ENCODE assay signal across 11 cellular contexts in the genomic region with DNA sequence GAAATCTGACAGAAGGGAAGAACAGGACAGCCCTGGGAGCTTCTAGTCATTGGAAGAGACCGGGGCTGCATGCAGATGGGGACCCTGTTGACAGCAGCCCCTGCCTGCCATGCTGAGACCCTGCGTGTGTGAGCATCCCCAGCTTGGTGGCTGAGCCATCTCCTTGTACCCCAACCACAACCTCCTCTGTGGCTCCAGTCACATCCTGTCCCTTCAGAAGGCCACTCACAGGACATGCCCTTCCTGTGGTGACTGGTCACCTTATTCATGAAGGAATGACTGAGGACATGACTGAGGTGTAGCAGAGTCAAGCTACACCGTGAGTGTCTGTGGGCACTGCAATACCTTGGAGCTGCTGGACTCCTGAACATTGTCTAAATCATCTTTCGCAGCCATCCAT.
A peak's percentile ranks its signal among the peaks of the same experiment; 100 is the strongest.
DNase-seq lines count a peak whose midpoint lies in the region; ATAC-seq and TF ChIP-seq lines count a peak whose summit lies in the region.
"Had no signal": no experiment of that assay in that cellular context is flagged by ENCODE, and none has a peak within 500 bp of the region (broad histone marks: within the 10 kb centered on the region; RNA-seq: fewer than 3 reads in every experiment).

No MANE protein-coding gene starts in this region.

- POLR2A ChIA-PET in CD4-positive, alpha-beta memory T cell (lab: Charles Lee; ENCODE audit: partially characterized antibody), result interaction anchor here (3.3 to 7.6 kb wide), 2 partner anchors 14 kb away, joined by 19 to 57 read pairs; no protein-coding TSS in a partner anchor

- ATAC-seq in activated T-helper 17 cell treated with anti-CD3 and anti-CD28 coated beads, Interleukin-2, amount 50 U/mL, for 72 hours (replicated peaks), result peak; percentile 53
- ATAC-seq in right lobe of liver (no peak), HG02610 (IDR thresholded peaks at IDR 0.05; ENCODE audit: unreplicated experiment) (no peak), left colon (no peak)

- H3K27ac Mint-ChIP-seq in CD4-positive, alpha-beta memory T cell, result peak overlapping the region in 4 of 7 donors; percentile 29 to 87 (median 40)
- H3K27ac Mint-ChIP-seq in activated T-helper 17 cell treated with anti-CD3 and anti-CD28 coated beads, Interleukin-2, amount 50 U/mL, for 72 hours, result no peak overlapping the region
- H3K27ac Mint-ChIP-seq: B cell had no signal

- peaks cover 0 to 3% of the 10 kb centered on the region in 2 donors for H3K36me3 Mint-ChIP-seq in CD4-positive, alpha-beta memory T cell
- no peaks in the 10 kb centered on the region for H3K36me3 Mint-ChIP-seq in activated T-helper 17 cell treated with anti-CD3 and anti-CD28 coated beads, Interleukin-2, amount 50 U/mL, for 72 hours (ENCODE audit: low read depth)

- H3K27ac ChIP-seq in CD4-positive, alpha-beta memory T cell (ENCODE audit: low read depth, low read length), result no peak overlapping the region
- peak overlapping the region; percentile 72 for H3K27ac ChIP-seq in HUES6 (ENCODE audit: low read depth, low read length)
- peak overlapping the region in 2 of 3 donors; percentile 9 to 90 for H3K27ac ChIP-seq in right lobe of liver
- H3K27ac ChIP-seq: testis had no signal

- peak overlapping the region in 3 of 8 donors; percentile 21 to 70 (median 48) for H3K4me3 Mint-ChIP-seq in CD4-positive, alpha-beta memory T cell
- H3K4me3 Mint-ChIP-seq in activated T-helper 17 cell treated with anti-CD3 and anti-CD28 coated beads, Interleukin-2, amount 50 U/mL, for 72 hours, result no peak overlapping the region
- H3K4me3 Mint-ChIP-seq: B cell had no signal

- CTCF ChIA-PET in CD4-positive, alpha-beta memory T cell (lab: Charles Lee; ENCODE audit: partially characterized antibody), result interaction anchor here (1.1 to 2.0 kb wide), 3 partner anchors 11 to 16 kb away, joined by 3 to 5 read pairs (median 3); no protein-coding TSS in a partner anchor

- TF ChIP-seq POLR2A in right lobe of liver (IDR thresholded peaks at IDR 0.05), result no peak

- H3K9ac ChIP-seq in HUES6 (ENCODE audit: low read length), result peak overlapping the region; percentile 10

- peaks cover 0 to 2% (median 0%) of the 10 kb centered on the region in 8 donors for H3K9me3 Mint-ChIP-seq in CD4-positive, alpha-beta memory T cell
- H3K9me3 Mint-ChIP-seq in activated T-helper 17 cell treated with anti-CD3 and anti-CD28 coated beads, Interleukin-2, amount 50 U/mL, for 72 hours, result no peaks in the 10 kb centered on the region

- H3K9me3 ChIP-seq in CD4-positive, alpha-beta memory T cell (ENCODE audit: control insufficient read depth in 1 of 2, low read length in 2 of 2), result no peaks in the 10 kb centered on the region
- H3K9me3 ChIP-seq in HUES6 (ENCODE audit: control insufficient read depth, insufficient read depth, low read depth, low read length), result no peaks in the 10 kb centered on the region
- no peaks in the 10 kb centered on the region for H3K9me3 ChIP-seq in right lobe of liver
- H3K9me3 ChIP-seq: testis had no signal

- 76% methylated on average over 2 of the region's 4 CpGs for WGBS in right lobe of liver (ENCODE audit: insufficient coverage, low coverage, low lambda C conversion rate, missing lambda C conversion rate)

- no peak for DNase-seq in CD4-positive, alpha-beta memory T cell
- DNase-seq in right lobe of liver (no peak), NCI-H1092 (lab: John Stamatoyannopoulos, UW) (no peak), HPDE6-E6E7 (ENCODE audit: extremely low spot score) (no peak), left colon (no peak)
- DNase-seq: erythroblast, testis had no signal

- H3K36me3 ChIP-seq in CD4-positive, alpha-beta memory T cell (ENCODE audit: insufficient read depth, low read length), result no peaks in the 10 kb centered on the region
- no peaks in the 10 kb centered on the region for H3K36me3 ChIP-seq in HUES6 (ENCODE audit: control insufficient read depth, insufficient read depth, low read length)
- H3K36me3 ChIP-seq in right lobe of liver, result no peaks in the 10 kb centered on the region

- H3K4me3 ChIP-seq in CD4-positive, alpha-beta memory T cell (ENCODE audit: low read length in 2 of 2), result no peak overlapping the region
- H3K4me3 ChIP-seq in HUES6 (ENCODE audit: low read depth, low read length), result no peak overlapping the region
- H3K4me3 ChIP-seq in right lobe of liver, result no peak overlapping the region
- H3K4me3 ChIP-seq: testis had no signal

- H3K4me1 ChIP-seq in CD4-positive, alpha-beta memory T cell (ENCODE audit: insufficient read depth, low read length), result peaks cover 41% of the 10 kb centered on the region
- H3K4me1 ChIP-seq in HUES6 (ENCODE audit: control insufficient read depth, insufficient read depth, low read length) (peaks cover 32% of the 10 kb centered on the region), right lobe of liver (peaks cover 0 to 25% (median 11%) of the 10 kb centered on the region in 4 donors)

- H3K27me3 ChIP-seq in CD4-positive, alpha-beta memory T cell (ENCODE audit: insufficient read depth, low read length), result no peaks in the 10 kb centered on the region
- H3K27me3 ChIP-seq in HUES6 (ENCODE audit: control insufficient read depth, insufficient read depth, low read length) (no peaks in the 10 kb centered on the region), right lobe of liver (no peaks in the 10 kb centered on the region)
- H3K27me3 ChIP-seq: testis had no signal

- no peak for TF ChIP-seq CTCF in right lobe of liver (IDR thresholded peaks at IDR 0.05)

- peaks cover 24 to 53% (median 34%) of the 10 kb centered on the region in 4 donors for H3K4me1 Mint-ChIP-seq in CD4-positive, alpha-beta memory T cell
- H3K4me1 Mint-ChIP-seq in activated T-helper 17 cell treated with anti-CD3 and anti-CD28 coated beads, Interleukin-2, amount 50 U/mL, for 72 hours, result peaks cover 16% of the 10 kb centered on the region

- intact Hi-C loops in CD4-positive, alpha-beta memory T cell (cut with micrococcal nuclease), result no loop called here
- intact Hi-C loops in right lobe of liver (cut with DNase I), result no loop called here
- intact Hi-C loops in left colon (cut with DNase I, micrococcal nuclease), result no loop called here

- H3K27me3 Mint-ChIP-seq in CD4-positive, alpha-beta memory T cell, result peaks cover 0 to 1% of the 10 kb centered on the region in 2 donors
- H3K27me3 Mint-ChIP-seq in activated T-helper 17 cell treated with anti-CD3 and anti-CD28 coated beads, Interleukin-2, amount 50 U/mL, for 72 hours, result no peaks in the 10 kb centered on the region
- H3K27me3 Mint-ChIP-seq: B cell had no signal
